Comparison of ENCODE assay signal across 8 cellular contexts in genomic region chr6:116370717-116371383, GRCh38. TPM values are rescaled to one million over a fixed set of nuclear protein-coding genes. Genes with fewer than 3 reads are reported as not detected.
A peak's percentile ranks its signal among the peaks of the same experiment; 100 is the strongest.
DNase-seq lines count a peak whose midpoint lies in the region; ATAC-seq, FAIRE-seq and TF ChIP-seq lines count a peak whose summit lies in the region.

Gene DSE, plus strand, starts transcription at chr6:116370947. Its CDS starts 28,304 bp downstream, at chr6:116399251.

- no peak for FAIRE-seq in H54 (lab: Jason Lieb, UNC)

- no peaks in the 10 kb centered on the region for H3K4me1 ChIP-seq in ectodermal cell (ENCODE audit: control insufficient read depth, insufficient read depth, low read length)
- peaks cover 22% of the 10 kb centered on the region for H3K4me1 ChIP-seq in lower lobe of right lung

- no peaks in the 10 kb centered on the region for H3K36me3 ChIP-seq in MG63
- H3K36me3 ChIP-seq in ectodermal cell (ENCODE audit: control insufficient read depth, insufficient read depth, low read length): no peaks in the 10 kb centered on the region
- no peaks in the 10 kb centered on the region for H3K36me3 ChIP-seq in lower lobe of right lung

- peak within 1 kb of the TSS; percentile 74 for H3K27ac ChIP-seq in ectodermal cell (ENCODE audit: insufficient read depth, low read depth, low read length, poor library complexity, severe bottlenecking)
- H3K27ac ChIP-seq in lower lobe of right lung: peak within 1 kb of the TSS; percentile 91

- ATAC-seq in lower lobe of right lung: peak; percentile 95 to 96

- WGBS in ectodermal cell, 2 experiments: 0% methylated on average over 86 of the region's 86 CpGs

- DNase-seq in H54 (ENCODE audit: insufficient read length, low spot score) (peak; percentile 54), MG63 (peak; percentile 73), lower lobe of right lung (peak; percentile 87), retina (no peak)
- peak; percentile 56 to 58 for DNase-seq in activated CD4-positive, alpha-beta T cell treated with anti-CD3 and anti-CD28 coated beads, Interleukin-2, amount 50 U/mL, for 48 hours
- peak; percentile 36 to 68 (median 62) for DNase-seq in stimulated activated CD4-positive, alpha-beta T cell treated with anti-CD3 and anti-CD28 coated beads, TNF-alpha, amount 100 ng/mL, for 4 hours (ENCODE audit: low read depth in 3 of 3)

- no peaks in the 10 kb centered on the region for H3K27me3 ChIP-seq in MG63
- H3K27me3 ChIP-seq in ectodermal cell (ENCODE audit: control insufficient read depth, insufficient read depth, low read length, poor library complexity, severe bottlenecking): no peaks in the 10 kb centered on the region
- no peaks in the 10 kb centered on the region for H3K27me3 ChIP-seq in lower lobe of right lung (ENCODE audit: low read depth)

- no peak for TF ChIP-seq CTCF in GM12875 (IDR thresholded peaks at IDR 0.05; ENCODE audit: borderline replicate concordance, insufficient read depth, low read depth, low read length)
- TF ChIP-seq CTCF in lower lobe of right lung (IDR thresholded peaks at IDR 0.05): no peak

- H3K4me3 ChIP-seq in GM12875 (ENCODE audit: low read depth, low read length) (peak within 1 kb of the TSS; percentile 83), MG63 (peak within 1 kb of the TSS; percentile 59), ectodermal cell (ENCODE audit: insufficient read depth, low read depth, low read length) (peak within 1 kb of the TSS; percentile 66), lower lobe of right lung (peak within 1 kb of the TSS; percentile 82)

- intact Hi-C loops in lower lobe of right lung (cut with DNase I): no loop called here

- H3K9me3 ChIP-seq in MG63 (no peaks in the 10 kb centered on the region), ectodermal cell (ENCODE audit: control insufficient read depth, low read length) (no peaks in the 10 kb centered on the region), lower lobe of right lung (no peaks in the 10 kb centered on the region)

- peak; percentile 79 for TF ChIP-seq POLR2A in H54 (IDR thresholded peaks at IDR 0.05; ENCODE audit: low read depth, low read length)

RNA-seq across cellular contexts. Expression of gene DSE, which starts in this region (rescaled TPM):
- 5.4 and 6.4 TPM in 2 replicates for total RNA-seq in MG63 (2014; rRNA removed; shearing (Covaris generic); ENCODE audit: low replicate concordance)
- polyA plus RNA-seq in ectodermal cell (2013, experiment 1 of 4): 26.7 TPM
- 28.0 TPM for polyA plus RNA-seq in ectodermal cell (2013, experiment 2 of 4)
- 22.9 TPM for polyA plus RNA-seq in ectodermal cell (2013, experiment 3 of 4)
- polyA plus RNA-seq in ectodermal cell (2013, experiment 4 of 4): 23.0 TPM
- 59.7 TPM for total RNA-seq in lower lobe of right lung
